Comparison of ENCODE assay signal across 9 cellular contexts in genomic region chr4:113574636-113575103, GRCh38.
DNase-seq lines count a peak whose midpoint lies in the region; ATAC-seq and TF ChIP-seq lines count a peak whose summit lies in the region.
"Had no signal": no experiment of that assay in that cellular context is flagged by ENCODE, and none has a peak within 500 bp of the region (broad histone marks: within the 10 kb centered on the region; RNA-seq: fewer than 3 reads in every experiment).

No MANE protein-coding gene starts in this region.

- H3K27me3 ChIP-seq in left lung, result no peaks in the 10 kb centered on the region
- no peaks in the 10 kb centered on the region for H3K27me3 ChIP-seq in upper lobe of left lung
- H3K27me3 ChIP-seq in CD4-positive, alpha-beta T cell (ENCODE audit: control insufficient read depth, insufficient read depth, low read length), result no peaks in the 10 kb centered on the region
- no peaks in the 10 kb centered on the region for H3K27me3 ChIP-seq in PC-9 (ENCODE audit: insufficient read depth, low read depth)

- H3K36me3 Mint-ChIP-seq in CD4-positive, alpha-beta T cell (ENCODE audit: low read depth), result peaks cover 10% of the 10 kb centered on the region

- peak; percentile 89 for ATAC-seq in left lung
- peak; percentile 73 to 76 for ATAC-seq in upper lobe of left lung (ENCODE audit: low FRiP score in 2 of 2)
- ATAC-seq in CD4-positive, alpha-beta T cell (ENCODE audit: poor library complexity), result no peak

- H3K27ac Mint-ChIP-seq in CD4-positive, alpha-beta T cell, result no peak overlapping the region

- CTCF ChIA-PET in CD4-positive, alpha-beta T cell (lab: Charles Lee), result interaction anchor here (1.2 to 1.3 kb wide), 2 partner anchors 11 to 13 kb away, joined by 3 to 4 read pairs; no protein-coding TSS in a partner anchor
- CTCF ChIA-PET in PC-9 (lab: Charles Lee), result no interaction called here

- no peaks in the 10 kb centered on the region for H3K79me2 ChIP-seq in PC-9 (ENCODE audit: low read depth)

- no peak overlapping the region for H3K4me2 ChIP-seq in PC-9

- H3K9me3 Mint-ChIP-seq in CD4-positive, alpha-beta T cell, result peaks cover 2% of the 10 kb centered on the region

- WGBS in upper lobe of left lung, 2 donors, result 39 to 47% methylated on average over 1 of the region's 1 CpG

- BruUV-seq in PC-9 (replicated peaks; lab: Mats Ljungman, UMichigan), result no TSS peak

- peaks cover 7% of the 10 kb centered on the region in 2 donors for H3K4me1 ChIP-seq in left lung
- H3K4me1 ChIP-seq in upper lobe of left lung, result peaks cover 3 to 17% (median 13%) of the 10 kb centered on the region in 4 donors
- no peaks in the 10 kb centered on the region for H3K4me1 ChIP-seq in PC-9 (replicated peaks; ENCODE audit: insufficient read depth)

- POLR2A ChIA-PET in CD4-positive, alpha-beta T cell (lab: Charles Lee), result interaction anchor here (1.0 to 1.2 kb wide), 2 partner anchors 9 to 11 kb away, joined by 3 read pairs; no protein-coding TSS in a partner anchor
- POLR2A ChIA-PET in PC-9 (lab: Charles Lee; ENCODE audit: unreplicated experiment), result no interaction called here

- peaks cover 72% of the 10 kb centered on the region for H3K4me1 Mint-ChIP-seq in CD4-positive, alpha-beta T cell (ENCODE audit: low read depth)

- TF ChIP-seq POLR2A in upper lobe of left lung (IDR thresholded peaks at IDR 0.05), result no peak

- no peak overlapping the region for H2AFZ ChIP-seq in PC-9

- TF ChIP-seq CTCF in left lung (IDR thresholded peaks at IDR 0.05) (no peak), upper lobe of left lung (IDR thresholded peaks at IDR 0.05) (no peak), PC-9 (conservative IDR thresholded peaks at IDR 0.05) (no peak)
- no peak for TF ChIP-seq CTCF in CD4-positive, alpha-beta T cell (IDR thresholded peaks at IDR 0.05)

- H3K9me3 ChIP-seq in left lung (no peaks in the 10 kb centered on the region), upper lobe of left lung (no peaks in the 10 kb centered on the region), PC-9 (ENCODE audit: insufficient read depth, low read depth) (no peaks in the 10 kb centered on the region)
- H3K9me3 ChIP-seq in CD4-positive, alpha-beta T cell (ENCODE audit: control insufficient read depth, low read length), result no peaks in the 10 kb centered on the region

- no peaks in the 10 kb centered on the region for H4K20me1 ChIP-seq in PC-9 (ENCODE audit: insufficient read depth)

- H3K9me2 ChIP-seq in PC-9 (ENCODE audit: insufficient read depth), result no peaks in the 10 kb centered on the region

- H3K36me3 ChIP-seq in left lung (no peaks in the 10 kb centered on the region), upper lobe of left lung (no peaks in the 10 kb centered on the region), PC-9 (ENCODE audit: low read depth) (no peaks in the 10 kb centered on the region)

- no peak overlapping the region for H3K4me3 Mint-ChIP-seq in CD4-positive, alpha-beta T cell

- no peak for TF ChIP-seq EP300 in upper lobe of left lung (IDR thresholded peaks at IDR 0.05)

- H3K4me3 ChIP-seq in left lung (no peak overlapping the region), upper lobe of left lung (no peak overlapping the region), PC-9 (no peak overlapping the region)

- peak; percentile 20 for DNase-seq in M059J (ENCODE audit: low read depth)
- DNase-seq in cerebellar cortex (ENCODE audit: low spot score), result peak; percentile 47
- DNase-seq in left lung, result no peak
- DNase-seq in upper lobe of left lung, result no peak
- DNase-seq in CD4-positive, alpha-beta T cell, result no peak
- DNase-seq in stimulated activated naive CD4-positive, alpha-beta T cell (lab: John Stamatoyannopoulos, UW), result no peak
- no peak for DNase-seq in PC-9
- DNase-seq in SW 1271 (lab: John Stamatoyannopoulos, UW), result no peak
- DNase-seq: NCI-H1417 treated with DMSO at 0.1 percent for 48 hours had no signal

- no peaks in the 10 kb centered on the region for H3F3A ChIP-seq in PC-9 (ENCODE audit: insufficient read depth, low read depth)

- intact Hi-C loops in left lung (cut with DNase I), result no loop called here
- intact Hi-C loops in CD4-positive, alpha-beta T cell (cut with DNase I, micrococcal nuclease), result no loop called here
- intact Hi-C loops in PC-9 (cut with micrococcal nuclease; ENCODE audit: unreplicated experiment), result no loop called here

- H3K27me3 Mint-ChIP-seq in CD4-positive, alpha-beta T cell, result no peaks in the 10 kb centered on the region

- H3K27ac ChIP-seq in left lung (peak overlapping the region; percentile 25 to 78), upper lobe of left lung (peak overlapping the region; percentile 40 to 59 (median 58)), PC-9 (no peak overlapping the region)
- H3K27ac ChIP-seq in CD4-positive, alpha-beta T cell (ENCODE audit: low read depth, low read length), result no peak overlapping the region

Comparison
In these comparisons a context has a peak if more than half of its experiments do, and no peak if none do; other contexts are left out.
1. DNase-seq: peak in M059J (single experiment) and cerebellar cortex (single experiment); none in left lung (0 of 2), upper lobe of left lung (0 of 2), CD4-positive, alpha-beta T cell (0 of 10), stimulated activated naive CD4-positive, alpha-beta T cell (0 of 6), PC-9 (0 of 2) and SW 1271 (0 of 2).
2. H3K27ac ChIP-seq: peak in left lung (2 of 2) and upper lobe of left lung (4 of 4); none in CD4-positive, alpha-beta T cell (single experiment) and PC-9 (single experiment).